Comparison of ENCODE assay signal across 16 cellular contexts in genomic region chr17:6120351-6120750, GRCh38. TPM values are rescaled to one million over a fixed set of nuclear protein-coding genes. Genes with fewer than 3 reads are reported as not detected.
A peak's percentile ranks its signal among the peaks of the same experiment; 100 is the strongest.
DNase-seq lines count a peak whose midpoint lies in the region; ATAC-seq and TF ChIP-seq lines count a peak whose summit lies in the region.
"Had no signal": no experiment of that assay in that cellular context is flagged by ENCODE, and none has a peak within 500 bp of the region (broad histone marks: within the 10 kb centered on the region; RNA-seq: fewer than 3 reads in every experiment).

No MANE protein-coding gene starts in this region.

- H2BK15ac ChIP-seq in neuronal stem cell (ENCODE audit: low read length) = no peak overlapping the region

- peaks cover 11% of the 10 kb centered on the region for H3K9me3 ChIP-seq in WERI-Rb-1 (ENCODE audit: severe bottlenecking)
- peaks cover 13% of the 10 kb centered on the region for H3K9me3 ChIP-seq in endodermal cell (ENCODE audit: control insufficient read depth, low read length)
- peaks cover 2 to 11% of the 10 kb centered on the region in 2 donors for H3K9me3 ChIP-seq in neuronal stem cell (replicated peaks in 1 of 2; ENCODE audit: control insufficient read depth in 2 of 2, insufficient read depth in 1 of 2, low read depth in 1 of 2, low read length in 2 of 2)
- H3K9me3 ChIP-seq in breast epithelium = peaks cover 6 to 17% of the 10 kb centered on the region in 2 donors

- H3K23ac ChIP-seq in neuronal stem cell (ENCODE audit: low read depth, low read length, poor library complexity) = peak overlapping the region; percentile 46

- no peaks in the 10 kb centered on the region for H4K20me1 ChIP-seq in GM23338 (replicated peaks; ENCODE audit: insufficient read depth)
- H4K20me1 ChIP-seq: BLaER1 had no signal

- H3K27ac Mint-ChIP-seq in endodermal cell (no peak overlapping the region), GM23338 (no peak overlapping the region; the same call in 1 of the 2 replicates)
- H3K27ac Mint-ChIP-seq: CD8-positive, alpha-beta T cell had no signal

- H3K36me3 Mint-ChIP-seq in endodermal cell (ENCODE audit: low read depth) = peaks cover 3% of the 10 kb centered on the region
- peaks cover 69% of the 10 kb centered on the region for H3K36me3 Mint-ChIP-seq in GM23338 (ENCODE audit: low read depth)
- H3K36me3 Mint-ChIP-seq: CD8-positive, alpha-beta T cell had no signal

- H3K79me1 ChIP-seq in neuronal stem cell (ENCODE audit: low read depth, low read length) = no peaks in the 10 kb centered on the region

- H3K4me2 ChIP-seq in neuronal stem cell (ENCODE audit: insufficient read depth, low read length, poor library complexity, severe bottlenecking) (no peak overlapping the region), GM23338 (no peak overlapping the region)
- H3K4me2 ChIP-seq: BLaER1 had no signal

- H3K79me2 ChIP-seq in GM23338 (replicated peaks; ENCODE audit: insufficient read depth) = no peaks in the 10 kb centered on the region

- ATAC-seq in GM21447 (IDR thresholded peaks at IDR 0.05; ENCODE audit: unreplicated experiment) (no peak), GM23338 (no peak)
- ATAC-seq: CD8-positive, alpha-beta T cell had no signal

- H3K9me2 ChIP-seq in GM23338 (ENCODE audit: insufficient read depth) = no peaks in the 10 kb centered on the region

- H3K4me1 ChIP-seq in endodermal cell (ENCODE audit: control insufficient read depth, insufficient read depth, low read length) = no peaks in the 10 kb centered on the region
- H3K4me1 ChIP-seq in neuronal stem cell (ENCODE audit: control insufficient read depth in 2 of 2, insufficient read depth in 1 of 2, low read depth in 1 of 2, low read length in 2 of 2) = no peaks in the 10 kb centered on the region
- H3K4me1 ChIP-seq in breast epithelium = no peaks in the 10 kb centered on the region
- no peaks in the 10 kb centered on the region for H3K4me1 ChIP-seq in GM23338 (ENCODE audit: insufficient read depth)
- H3K4me1 ChIP-seq: BLaER1 had no signal

- peak overlapping the region; percentile 57 for H4K8ac ChIP-seq in neuronal stem cell (ENCODE audit: low read depth, low read length)

- no peak overlapping the region for H2AK5ac ChIP-seq in neuronal stem cell (ENCODE audit: low read depth, low read length)

- H3F3A ChIP-seq in GM23338 (replicated peaks; ENCODE audit: low read depth) = no peaks in the 10 kb centered on the region

- intact Hi-C loops in breast epithelium (cut with DNase I; ENCODE audit: low total_unique reads) = loop anchor here (10.0 kb wide), 1 partner anchor 516 kb away; no protein-coding TSS in a partner anchor

- peaks cover 92% of the 10 kb centered on the region for H3K36me3 ChIP-seq in WERI-Rb-1
- H3K36me3 ChIP-seq in endodermal cell (ENCODE audit: control insufficient read depth, insufficient read depth, low read length) = no peaks in the 10 kb centered on the region
- peaks cover 14 to 73% of the 10 kb centered on the region in 2 donors for H3K36me3 ChIP-seq in neuronal stem cell (replicated peaks in 1 of 2; ENCODE audit: control insufficient read depth in 2 of 2, insufficient read depth in 2 of 2, low read length in 2 of 2)
- H3K36me3 ChIP-seq in breast epithelium = no peaks in the 10 kb centered on the region
- H3K36me3 ChIP-seq in GM23338 (ENCODE audit: insufficient read depth) = no peaks in the 10 kb centered on the region
- H3K36me3 ChIP-seq: BLaER1 had no signal

- no peak overlapping the region for H3K4ac ChIP-seq in neuronal stem cell (ENCODE audit: low read length)

- H3K4me3 Mint-ChIP-seq in endodermal cell = no peak overlapping the region
- no peak overlapping the region for H3K4me3 Mint-ChIP-seq in GM23338
- H3K4me3 Mint-ChIP-seq: CD8-positive, alpha-beta T cell had no signal

- H4K91ac ChIP-seq in neuronal stem cell (ENCODE audit: low read depth, low read length, poor library complexity) = no peak overlapping the region

- H3K18ac ChIP-seq in neuronal stem cell (ENCODE audit: low read length) = peak overlapping the region; percentile 42

- peak overlapping the region; percentile 8 for H2BK5ac ChIP-seq in neuronal stem cell (ENCODE audit: low read length)

- H3K14ac ChIP-seq in neuronal stem cell (ENCODE audit: low read length) = no peak overlapping the region

- H2BK12ac ChIP-seq in neuronal stem cell (ENCODE audit: low read length) = no peak overlapping the region

- no peak for TF ChIP-seq CTCF in WERI-Rb-1 (IDR thresholded peaks at IDR 0.05; ENCODE audit: low read depth, low read length)
- no peak for TF ChIP-seq CTCF in endodermal cell (conservative IDR thresholded peaks at IDR 0.05)
- no peak for TF ChIP-seq CTCF in breast epithelium (IDR thresholded peaks at IDR 0.05)
- no peak for TF ChIP-seq CTCF in GM23338 (conservative IDR thresholded peaks at IDR 0.05; ENCODE audit: low read depth in 2 of 2)

- H3K4me3 ChIP-seq in WERI-Rb-1 (ENCODE audit: low read depth, low read length) (no peak overlapping the region), endodermal cell (ENCODE audit: low read length) (no peak overlapping the region), neuronal stem cell (ENCODE audit: low read length in 2 of 2) (no peak overlapping the region), breast epithelium (no peak overlapping the region), GM23338 (no peak overlapping the region)
- H3K4me3 ChIP-seq: BLaER1, GM23248 had no signal

- H2BK120ac ChIP-seq in neuronal stem cell (ENCODE audit: low read depth, low read length) = no peak overlapping the region

- H3K9me3 Mint-ChIP-seq in endodermal cell (peaks cover 19% of the 10 kb centered on the region), GM23338 (peaks cover 14% of the 10 kb centered on the region)

- DNase-seq in activated CD8-positive, alpha-beta memory T cell treated with anti-CD3 and anti-CD28 coated beads for 24 hours = peak; percentile 42
- DNase-seq in activated CD8-positive, alpha-beta memory T cell treated with anti-CD3 and anti-CD28 coated beads, Interleukin-2, amount 50 U/mL, for 48 hours = no peak
- DNase-seq in WERI-Rb-1 (no peak), endodermal cell (peak; percentile 26), neuronal stem cell (ENCODE audit: low spot score) (no peak), breast epithelium (ENCODE audit: low spot score in 2 of 2) (no peak), GM23338 (ENCODE audit: low spot score) (no peak)
- DNase-seq: CD8-positive, alpha-beta T cell; DMS 273 treated with DMSO at 0.1 percent for 48 hours; DMS53; GM23248; HCEC 1CT had no signal

- H3K27me3 ChIP-seq in WERI-Rb-1 (ENCODE audit: insufficient read depth, low read depth, severe bottlenecking) (no peaks in the 10 kb centered on the region), endodermal cell (ENCODE audit: control insufficient read depth, insufficient read depth, low read length, poor library complexity, severe bottlenecking) (peaks cover 24% of the 10 kb centered on the region), neuronal stem cell (ENCODE audit: control insufficient read depth in 3 of 3, insufficient read depth in 3 of 3, low read depth in 1 of 3, low read length in 3 of 3) (no peaks in the 10 kb centered on the region), breast epithelium (no peaks in the 10 kb centered on the region), GM23338 (ENCODE audit: insufficient read depth) (no peaks in the 10 kb centered on the region)
- H3K27me3 ChIP-seq: BLaER1 had no signal

- H3K4me1 Mint-ChIP-seq in endodermal cell = no peaks in the 10 kb centered on the region
- no peaks in the 10 kb centered on the region for H3K4me1 Mint-ChIP-seq in GM23338

- H3K27ac ChIP-seq in WERI-Rb-1 (peak overlapping the region; percentile 73), endodermal cell (ENCODE audit: low read depth, low read length) (no peak overlapping the region), neuronal stem cell (replicated peaks; ENCODE audit: low read length) (no peak overlapping the region), breast epithelium (no peak overlapping the region), GM23338 (ENCODE audit: low read depth) (no peak overlapping the region)
- H3K27ac ChIP-seq: 22Rv1, BLaER1, GM23248 had no signal

- H3K27me3 Mint-ChIP-seq in endodermal cell (ENCODE audit: insufficient read depth) = peaks cover 98% of the 10 kb centered on the region
- peaks cover 5% of the 10 kb centered on the region for H3K27me3 Mint-ChIP-seq in GM23338 (ENCODE audit: insufficient read depth, low read depth, poor library complexity)

- 96 to 98% methylated on average over 27 to 34 of the region's 34 CpGs for WGBS in endodermal cell (ENCODE audit: insufficient coverage in 1 of 2, insufficient read length in 1 of 2), 2 experiments
- WGBS in neuronal stem cell (ENCODE audit: extremely low coverage in 2 of 2, insufficient read length in 2 of 2, insufficient replicate concordance in 1 of 2), 2 donors = no CpG with 5 or more reads among the region's 34 CpGs

- no peak for TF ChIP-seq POLR2A in breast epithelium (IDR thresholded peaks at IDR 0.05)

- H3K9ac ChIP-seq in endodermal cell (ENCODE audit: extremely low read depth, low read length, poor library complexity, severe bottlenecking) (no peak overlapping the region), neuronal stem cell (ENCODE audit: low read depth, low read length, poor library complexity) (no peak overlapping the region)
- H3K9ac ChIP-seq: BLaER1, GM23248 had no signal

- no peak overlapping the region for H2AFZ ChIP-seq in neuronal stem cell (ENCODE audit: low read length)
- H2AFZ ChIP-seq in GM23338 = no peak overlapping the region
- H2AFZ ChIP-seq: GM23248 had no signal

TF ChIP-seq in GM23338, 12 proteins besides CTCF, POLR2A, EP300 and RAD21 (continues in another document):
- TF ChIP-seq JUNB (IDR thresholded peaks at IDR 0.05; ENCODE audit: unreplicated experiment) (no peak), NANOG (IDR thresholded peaks at IDR 0.05; ENCODE audit: borderline replicate concordance) (no peak), ZNF331 (CRISPR knock-in tag; IDR thresholded peaks at IDR 0.05; ENCODE audit: low read depth) (no peak), EZH2phosphoT487 (IDR thresholded peaks at IDR 0.05; ENCODE audit: unreplicated experiment) (no peak), EZH2 (IDR thresholded peaks at IDR 0.05; ENCODE audit: low read depth, unreplicated experiment) (no peak), POLR2AphosphoS5 (IDR thresholded peaks at IDR 0.05; ENCODE audit: low read depth) (no peak), ZNF114 (CRISPR knock-in tag; IDR thresholded peaks at IDR 0.05) (no peak)

RNA-seq across cellular contexts. Expression of gene WSCD1, which starts 50.2 kb away (rescaled TPM):
- 1 to 10 TPM; 6.5 to 7.7 TPM for total RNA-seq in endodermal cell
- polyA plus RNA-seq in endodermal cell (2013, experiment 1 of 2) = 49.2 TPM
- 43.8 TPM for polyA plus RNA-seq in endodermal cell (2013, experiment 2 of 2)
- 19.9 TPM for polyA plus RNA-seq in neuronal stem cell (2013, experiment 1 of 2)
- 19.9 TPM for polyA plus RNA-seq in neuronal stem cell (2013, experiment 2 of 2)
- 1 to 10 TPM in 2 of 3 donors, under 1 TPM in 1; 0.88 to 2.2 (median 2.0) TPM for total RNA-seq in breast epithelium
- 35.8 and 38.9 TPM in 2 replicates for total RNA-seq in GM23338 (2014; rRNA removed; shearing (Covaris generic))
- polyA plus RNA-seq in GM23338 (2016; fragmentation: Nextera tagmentation; extraction: Ambion mirVana) = 6.1 and 6.8 TPM in 2 replicates
- total RNA-seq: CD8-positive, alpha-beta T cell; HT-29 had no signal
- polyA plus RNA-seq: GM23248 had no signal

Comparison
In these comparisons a context has a peak if more than half of its experiments do, and no peak if none do; other contexts are left out.
1. DNase-seq: peak in activated CD8-positive, alpha-beta memory T cell treated with anti-CD3 and anti-CD28 coated beads for 24 hours (single experiment) and endodermal cell (single experiment); none in activated CD8-positive, alpha-beta memory T cell treated with anti-CD3 and anti-CD28 coated beads, Interleukin-2, amount 50 U/mL, for 48 hours (single experiment), WERI-Rb-1 (single experiment), neuronal stem cell (single experiment), breast epithelium (0 of 2) and GM23338 (single experiment).